ENCODE assay signal across 2 cellular contexts in the genomic region with DNA sequence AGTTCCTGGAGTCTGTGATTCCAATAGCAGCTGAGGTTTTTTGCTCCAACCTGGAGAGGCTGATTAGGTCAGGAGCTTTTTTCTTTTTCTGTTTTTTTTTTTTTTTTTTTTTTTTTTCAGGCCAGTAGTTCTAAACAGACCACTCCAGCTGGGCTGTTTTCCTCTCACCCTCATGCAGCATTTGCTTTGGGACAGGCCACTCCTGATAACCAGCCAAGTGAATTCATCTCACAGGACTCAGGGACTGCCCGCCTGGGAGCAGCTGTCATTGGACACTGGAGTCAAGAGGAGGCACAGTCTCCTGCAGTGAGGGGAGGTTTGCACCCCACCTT.
TF ChIP-seq lines count a peak whose summit lies in the region.

No MANE protein-coding gene starts in this region.

TF ChIP-seq in endothelial cell of umbilical vein, 7 proteins besides CTCF, POLR2A, EP300 and RAD21:
- TF ChIP-seq, protein P1, sequence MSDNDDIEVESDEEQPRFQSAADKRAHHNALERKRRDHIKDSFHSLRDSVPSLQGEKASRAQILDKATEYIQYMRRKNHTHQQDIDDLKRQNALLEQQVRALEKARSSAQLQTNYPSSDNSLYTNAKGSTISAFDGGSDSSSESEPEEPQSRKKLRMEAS (IDR thresholded peaks at IDR 0.05; ENCODE audit: insufficient read depth, insufficient read length), result no peak
- TF ChIP-seq EZH2 (IDR thresholded peaks at IDR 0.05; ENCODE audit: borderline replicate concordance, low read depth, low read length, severe bottlenecking) (no peak), FOS (IDR thresholded peaks at IDR 0.05; ENCODE audit: borderline replicate concordance, insufficient read depth, low read length) (no peak), GATA2 (IDR thresholded peaks at IDR 0.05; ENCODE audit: insufficient read depth, insufficient read length, low read depth, low read length) (peak; percentile 1), JUN (IDR thresholded peaks at IDR 0.05; ENCODE audit: borderline replicate concordance, insufficient read depth, insufficient read length, low read depth) (no peak), POLR2AphosphoS5 (IDR thresholded peaks at IDR 0.05; ENCODE audit: insufficient read depth, low read depth, low read length) (peak; percentile 66), MYC (IDR thresholded peaks at IDR 0.05; ENCODE audit: low read depth, low read length) (no peak)

TF ChIP-seq in neural cell, 6 proteins besides CTCF, POLR2A, EP300 and RAD21:
- no peak for TF ChIP-seq POLR2AphosphoS5 (IDR thresholded peaks at IDR 0.05)
- TF ChIP-seq SMC3 (conservative IDR thresholded peaks at IDR 0.05; ENCODE audit: poor library complexity), result no peak
- TF ChIP-seq EZH2 (IDR thresholded peaks at IDR 0.05; ENCODE audit: borderline replicate concordance, insufficient read depth, low read length, poor library complexity, severe bottlenecking), result no peak
- TF ChIP-seq, protein P2, sequence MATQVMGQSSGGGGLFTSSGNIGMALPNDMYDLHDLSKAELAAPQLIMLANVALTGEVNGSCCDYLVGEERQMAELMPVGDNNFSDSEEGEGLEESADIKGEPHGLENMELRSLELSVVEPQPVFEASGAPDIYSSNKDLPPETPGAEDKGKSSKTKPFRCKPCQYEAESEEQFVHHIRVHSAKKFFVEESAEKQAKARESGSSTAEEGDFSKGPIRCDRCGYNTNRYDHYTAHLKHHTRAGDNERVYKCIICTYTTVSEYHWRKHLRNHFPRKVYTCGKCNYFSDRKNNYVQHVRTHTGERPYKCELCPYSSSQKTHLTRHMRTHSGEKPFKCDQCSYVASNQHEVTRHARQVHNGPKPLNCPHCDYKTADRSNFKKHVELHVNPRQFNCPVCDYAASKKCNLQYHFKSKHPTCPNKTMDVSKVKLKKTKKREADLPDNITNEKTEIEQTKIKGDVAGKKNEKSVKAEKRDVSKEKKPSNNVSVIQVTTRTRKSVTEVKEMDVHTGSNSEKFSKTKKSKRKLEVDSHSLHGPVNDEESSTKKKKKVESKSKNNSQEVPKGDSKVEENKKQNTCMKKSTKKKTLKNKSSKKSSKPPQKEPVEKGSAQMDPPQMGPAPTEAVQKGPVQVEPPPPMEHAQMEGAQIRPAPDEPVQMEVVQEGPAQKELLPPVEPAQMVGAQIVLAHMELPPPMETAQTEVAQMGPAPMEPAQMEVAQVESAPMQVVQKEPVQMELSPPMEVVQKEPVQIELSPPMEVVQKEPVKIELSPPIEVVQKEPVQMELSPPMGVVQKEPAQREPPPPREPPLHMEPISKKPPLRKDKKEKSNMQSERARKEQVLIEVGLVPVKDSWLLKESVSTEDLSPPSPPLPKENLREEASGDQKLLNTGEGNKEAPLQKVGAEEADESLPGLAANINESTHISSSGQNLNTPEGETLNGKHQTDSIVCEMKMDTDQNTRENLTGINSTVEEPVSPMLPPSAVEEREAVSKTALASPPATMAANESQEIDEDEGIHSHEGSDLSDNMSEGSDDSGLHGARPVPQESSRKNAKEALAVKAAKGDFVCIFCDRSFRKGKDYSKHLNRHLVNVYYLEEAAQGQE (IDR thresholded peaks at IDR 0.05; ENCODE audit: borderline replicate concordance), result no peak
- TF ChIP-seq TAF1 (IDR thresholded peaks at IDR 0.05; ENCODE audit: low read depth), result no peak
- TF ChIP-seq MXI1 (conservative IDR thresholded peaks at IDR 0.05; ENCODE audit: poor library complexity, severe bottlenecking), result no peak
TF ChIP-seq in neural cell: peak in this region for 0.
